Comparison of ENCODE assay signal across 10 cellular contexts in genomic region chr2:6310186-6310909, GRCh38.
A peak's percentile ranks its signal among the peaks of the same experiment; 100 is the strongest.
DNase-seq lines count a peak whose midpoint lies in the region; ATAC-seq and TF ChIP-seq lines count a peak whose summit lies in the region.
"Had no signal": no experiment of that assay in that cellular context is flagged by ENCODE, and none has a peak within 500 bp of the region (broad histone marks: within the 10 kb centered on the region; RNA-seq: fewer than 3 reads in every experiment).

No MANE protein-coding gene starts in this region.

- H3K9me3 Mint-ChIP-seq in neural crest cell: peaks cover 6% of the 10 kb centered on the region

- no peaks in the 10 kb centered on the region for H3K27me3 Mint-ChIP-seq in neural crest cell (ENCODE audit: low read depth)

- peaks cover 22% of the 10 kb centered on the region for H3K4me1 Mint-ChIP-seq in neural crest cell

- peak; percentile 38 for ATAC-seq in GM19395 (IDR thresholded peaks at IDR 0.05; ENCODE audit: unreplicated experiment)
- peak; percentile 19 for ATAC-seq in HG02885 (IDR thresholded peaks at IDR 0.05; ENCODE audit: poor library complexity, unreplicated experiment)
- ATAC-seq in HG03039 (IDR thresholded peaks at IDR 0.05; ENCODE audit: unreplicated experiment): no peak
- ATAC-seq in HG03280 (IDR thresholded peaks at IDR 0.05; ENCODE audit: unreplicated experiment): no peak

- no peak overlapping the region for H3K4me3 Mint-ChIP-seq in neural crest cell

- H3K36me3 Mint-ChIP-seq in neural crest cell (ENCODE audit: low read depth): no peaks in the 10 kb centered on the region

- peak overlapping the region; percentile 16 for H3K27ac Mint-ChIP-seq in neural crest cell (ENCODE audit: unreplicated experiment)

- DNase-seq in NCI-H187 (lab: John Stamatoyannopoulos, UW) (peak; percentile 78 to 84), neural crest cell (ENCODE audit: low read depth, low spot score) (no peak), NCI-H82 (lab: John Stamatoyannopoulos, UW) (no peak)
- DNase-seq: activated naive CD4-positive, alpha-beta T cell; effector CD4-positive, alpha-beta T cell; T-helper 9 cell had no signal

- no peak for TF ChIP-seq CTCF in neural crest cell (conservative IDR thresholded peaks at IDR 0.05)

Comparison
In these comparisons a context has a peak if more than half of its experiments do, and no peak if none do; other contexts are left out.
1. ATAC-seq: peak in GM19395 (single experiment) and HG02885 (single experiment); none in HG03039 (single experiment) and HG03280 (single experiment).
2. DNase-seq: peak in NCI-H187 (2 of 2); none in neural crest cell (single experiment) and NCI-H82 (single experiment).